ENCODE assay signal across 25 cellular contexts in genomic region chr11:20881328-20882079, GRCh38.
"Had no signal": no experiment of that assay in that cellular context is flagged by ENCODE, and none has a peak within 500 bp of the region (broad histone marks: within the 10 kb centered on the region; RNA-seq: fewer than 3 reads in every experiment).

No MANE protein-coding gene starts in this region.

- H3K36me3 Mint-ChIP-seq: activated naive CD8-positive, alpha-beta T cell treated with anti-CD3 and anti-CD28 coated beads for 36 hours; memory B cell had no signal

- H3K27me3 Mint-ChIP-seq: activated naive CD8-positive, alpha-beta T cell treated with anti-CD3 and anti-CD28 coated beads for 36 hours; activated T-cell treated with anti-CD3 and anti-CD28 coated beads, Interleukin-2, amount 50 U/mL, for 24 hours; memory B cell had no signal

- FAIRE-seq: astrocyte, colon, keratinocyte, pancreas had no signal

- H3K9me3 Mint-ChIP-seq: activated T-helper 2 cell treated with anti-CD3 and anti-CD28 coated beads, Interferon-gamma antibody, Interleukin-2, Interleukin-4, amounts not matched to agents 10 μg/mL and 5 μg/mL and 100 μg/mL, durations not matched to agents 14 hours and 24 hours and 36 hours; nephron had no signal

- DNase-seq: activated CD4-positive, alpha-beta T cell treated with anti-CD3 and anti-CD28 coated beads for 1 hour; activated naive CD4-positive, alpha-beta T cell treated with Interleukin-2 at 50 U/mL for 16 hours; activated naive CD8-positive, alpha-beta T cell treated with anti-CD3 and anti-CD28 coated beads for 36 hours; activated T-cell treated with anti-CD3 and anti-CD28 coated beads, Interleukin-2, amount 50 U/mL, for 24 hours; central memory CD4-positive, alpha-beta T cell; effector memory CD4-positive, alpha-beta T cell; foreskin melanocyte; left colon; pancreas; psoas muscle; spleen; stimulated activated CD4-positive, alpha-beta T cell treated with anti-CD3 and anti-CD28 coated beads, Interleukin-4, amount 100 ng/mL, for 1 hour; stimulated activated naive CD4-positive, alpha-beta T cell; testis; trophoblast cell; uterus had no signal

- H3K36me3 ChIP-seq: neutrophil, pancreas, right atrium auricular region, spleen, uterus had no signal

- H3K27ac Mint-ChIP-seq: activated naive CD8-positive, alpha-beta T cell treated with anti-CD3 and anti-CD28 coated beads for 36 hours; activated T-cell treated with anti-CD3 and anti-CD28 coated beads, Interleukin-2, amount 50 U/mL, for 24 hours; activated T-helper 2 cell treated with anti-CD3 and anti-CD28 coated beads, Interferon-gamma antibody, Interleukin-2, Interleukin-4, amounts not matched to agents 10 μg/mL and 5 μg/mL and 100 μg/mL, durations not matched to agents 14 hours and 24 hours and 36 hours; memory B cell; nephron had no signal

- H3K4me3 Mint-ChIP-seq: activated naive CD8-positive, alpha-beta T cell treated with anti-CD3 and anti-CD28 coated beads for 36 hours; activated T-cell treated with anti-CD3 and anti-CD28 coated beads, Interleukin-2, amount 50 U/mL, for 24 hours; memory B cell; nephron had no signal

- H3K9me3 ChIP-seq: neutrophil, pancreas, psoas muscle, right atrium auricular region, spleen, testis, uterus had no signal

- ATAC-seq: left colon, pancreas, psoas muscle had no signal

- H3K4me1 ChIP-seq: pancreas, psoas muscle, right atrium auricular region, spleen, testis, uterus had no signal

- H3K27ac ChIP-seq: neutrophil, pancreas, psoas muscle, right atrium auricular region, spleen, testis, uterus, VCaP had no signal

- H3K27me3 ChIP-seq: neutrophil, right atrium auricular region, spleen, testis, uterus had no signal

- H3K4me3 ChIP-seq: pancreas, psoas muscle, right atrium auricular region, spleen, testis, uterus had no signal

- H3K4me1 Mint-ChIP-seq: activated naive CD8-positive, alpha-beta T cell treated with anti-CD3 and anti-CD28 coated beads for 36 hours; memory B cell; nephron had no signal
